8 cellular contexts compared by ENCODE assay signal in genomic region chr1:70504176-70504820, GRCh38.
A peak's percentile ranks its signal among the peaks of the same experiment; 100 is the strongest.
DNase-seq lines count a peak whose midpoint lies in the region; ATAC-seq, FAIRE-seq and TF ChIP-seq lines count a peak whose summit lies in the region.

No MANE protein-coding gene starts in this region.

- TF ChIP-seq CTCF in gastrocnemius medialis (IDR thresholded peaks at IDR 0.05 in 4 of 5, conservative IDR thresholded peaks at IDR 0.05 in 1 of 5) (no peak), sigmoid colon (IDR thresholded peaks at IDR 0.05) (no peak)

- CTCF ChIA-PET in activated CD4-positive, alpha-beta T cell treated with anti-CD3 and anti-CD28 coated beads for 36 hours (lab: Charles Lee) = interaction anchor here (0.5 kb wide), 1 partner anchor 343 kb away, joined by 3 read pairs; no protein-coding TSS in a partner anchor

- 61 to 78% (median 73%) methylated on average over 6 to 7 of the region's 7 CpGs for WGBS in small intestine, 3 donors
- 61 to 80% methylated on average over 7 of the region's 7 CpGs for WGBS in sigmoid colon, 2 donors

- H3K9me3 Mint-ChIP-seq in activated CD4-positive, alpha-beta T cell treated with anti-CD3 and anti-CD28 coated beads for 36 hours (ENCODE audit: low read depth) = no peaks in the 10 kb centered on the region
- H3K9me3 Mint-ChIP-seq in stimulated activated memory B cell treated with anti-CD40 and anti-IgM and Interleukin-4, amounts not matched to agents 10 μg/mL and 1 μg/mL and 100 μg/mL, for 72 hours = no peaks in the 10 kb centered on the region

- no peaks in the 10 kb centered on the region for H3K27me3 ChIP-seq in small intestine (ENCODE audit: control insufficient read depth in 2 of 2, insufficient read depth in 2 of 2, low read length in 2 of 2)
- no peaks in the 10 kb centered on the region for H3K27me3 ChIP-seq in gastrocnemius medialis
- no peaks in the 10 kb centered on the region for H3K27me3 ChIP-seq in sigmoid colon

- no peak overlapping the region for H3K4me3 Mint-ChIP-seq in activated CD4-positive, alpha-beta T cell treated with anti-CD3 and anti-CD28 coated beads for 36 hours
- H3K4me3 Mint-ChIP-seq in stimulated activated memory B cell treated with anti-CD40 and anti-IgM and Interleukin-4, amounts not matched to agents 10 μg/mL and 1 μg/mL and 100 μg/mL, for 72 hours = no peak overlapping the region

- intact Hi-C loops in activated CD4-positive, alpha-beta T cell treated with anti-CD3 and anti-CD28 coated beads for 36 hours (cut with DNase I, micrococcal nuclease) = no loop called here
- intact Hi-C loops in gastrocnemius medialis (cut with DNase I; ENCODE audit: low total_unique reads) = no loop called here
- intact Hi-C loops in sigmoid colon (cut with DNase I) = no loop called here

- H3K4me3 ChIP-seq in small intestine (ENCODE audit: low read depth in 1 of 2, low read length in 2 of 2) = no peak overlapping the region
- no peak overlapping the region for H3K4me3 ChIP-seq in gastrocnemius medialis
- H3K4me3 ChIP-seq in sigmoid colon = no peak overlapping the region

- FAIRE-seq in small intestine (lab: Jason Lieb, UNC) = no peak

- peaks cover 9% of the 10 kb centered on the region for H3K27me3 Mint-ChIP-seq in activated CD4-positive, alpha-beta T cell treated with anti-CD3 and anti-CD28 coated beads for 36 hours
- peaks cover 9% of the 10 kb centered on the region for H3K27me3 Mint-ChIP-seq in stimulated activated memory B cell treated with anti-CD40 and anti-IgM and Interleukin-4, amounts not matched to agents 10 μg/mL and 1 μg/mL and 100 μg/mL, for 72 hours

- no peaks in the 10 kb centered on the region for H3K9me3 ChIP-seq in small intestine (ENCODE audit: control insufficient read depth, low read depth)
- no peaks in the 10 kb centered on the region for H3K9me3 ChIP-seq in gastrocnemius medialis
- no peaks in the 10 kb centered on the region for H3K9me3 ChIP-seq in sigmoid colon

- in situ Hi-C loops in gastrocnemius medialis (cut with MboI; ENCODE audit: low sequenced_read_pairs in 4 of 4) = loop anchor here in 1 of 4 donors (10.0 to 25.0 kb wide), 2 partner anchors 369 to 558 kb away; no protein-coding TSS in a partner anchor

- DNase-seq in activated CD4-positive, alpha-beta T cell treated with anti-CD3 and anti-CD28 coated beads for 36 hours = peak; percentile 47
- no peak for DNase-seq in activated CD4-positive, alpha-beta T cell treated with anti-CD3 and anti-CD28 coated beads for 1 hour
- DNase-seq in NCI-H82 (lab: John Stamatoyannopoulos, UW) = peak; percentile 92
- peak; percentile 49 for DNase-seq in small intestine
- DNase-seq in gastrocnemius medialis = no peak
- no peak for DNase-seq in sigmoid colon

- H3K27ac ChIP-seq in small intestine (ENCODE audit: low read depth in 1 of 2, low read length in 1 of 2) = no peak overlapping the region
- H3K27ac ChIP-seq in gastrocnemius medialis = no peak overlapping the region
- peak overlapping the region in 2 of 4 donors; percentile 19 to 51 for H3K27ac ChIP-seq in sigmoid colon

- peak; percentile 83 for ATAC-seq in activated CD4-positive, alpha-beta T cell treated with anti-CD3 and anti-CD28 coated beads for 36 hours
- ATAC-seq in HG02610 (IDR thresholded peaks at IDR 0.05; ENCODE audit: unreplicated experiment) = peak; percentile 99
- ATAC-seq in gastrocnemius medialis = no peak
- no peak for ATAC-seq in stimulated activated memory B cell treated with anti-CD40 and anti-IgM and Interleukin-4, amounts not matched to agents 10 μg/mL and 1 μg/mL and 100 μg/mL, for 72 hours

- H3K36me3 ChIP-seq in small intestine (ENCODE audit: control insufficient read depth in 2 of 2, insufficient read depth in 2 of 2, low read length in 2 of 2) (no peaks in the 10 kb centered on the region), gastrocnemius medialis (no peaks in the 10 kb centered on the region), sigmoid colon (no peaks in the 10 kb centered on the region)

- no peaks in the 10 kb centered on the region for H3K4me1 ChIP-seq in small intestine (ENCODE audit: control insufficient read depth in 2 of 2, insufficient read depth in 1 of 2, low read depth in 1 of 2, low read length in 1 of 2)
- no peaks in the 10 kb centered on the region for H3K4me1 ChIP-seq in gastrocnemius medialis
- peaks cover 0 to 11% (median 5%) of the 10 kb centered on the region in 4 donors for H3K4me1 ChIP-seq in sigmoid colon

- H3K36me3 Mint-ChIP-seq in activated CD4-positive, alpha-beta T cell treated with anti-CD3 and anti-CD28 coated beads for 36 hours (ENCODE audit: low read depth) = no peaks in the 10 kb centered on the region
- no peaks in the 10 kb centered on the region for H3K36me3 Mint-ChIP-seq in stimulated activated memory B cell treated with anti-CD40 and anti-IgM and Interleukin-4, amounts not matched to agents 10 μg/mL and 1 μg/mL and 100 μg/mL, for 72 hours

- no peak overlapping the region for H3K27ac Mint-ChIP-seq in activated CD4-positive, alpha-beta T cell treated with anti-CD3 and anti-CD28 coated beads for 36 hours
- H3K27ac Mint-ChIP-seq in stimulated activated memory B cell treated with anti-CD40 and anti-IgM and Interleukin-4, amounts not matched to agents 10 μg/mL and 1 μg/mL and 100 μg/mL, for 72 hours = no peak overlapping the region

- TF ChIP-seq POLR2A in gastrocnemius medialis (IDR thresholded peaks at IDR 0.05) = no peak
- TF ChIP-seq POLR2A in sigmoid colon (IDR thresholded peaks at IDR 0.05) = no peak

- POLR2A ChIA-PET in activated CD4-positive, alpha-beta T cell treated with anti-CD3 and anti-CD28 coated beads for 36 hours (lab: Charles Lee) = no interaction called here

- TF ChIP-seq EP300 in sigmoid colon (IDR thresholded peaks at IDR 0.05) = no peak

- peaks cover 4% of the 10 kb centered on the region for H3K4me1 Mint-ChIP-seq in activated CD4-positive, alpha-beta T cell treated with anti-CD3 and anti-CD28 coated beads for 36 hours
- H3K4me1 Mint-ChIP-seq in stimulated activated memory B cell treated with anti-CD40 and anti-IgM and Interleukin-4, amounts not matched to agents 10 μg/mL and 1 μg/mL and 100 μg/mL, for 72 hours = no peaks in the 10 kb centered on the region

Comparison
In these comparisons a context has a peak if more than half of its experiments do, and no peak if none do; other contexts are left out.
1. DNase-seq: peak in activated CD4-positive, alpha-beta T cell treated with anti-CD3 and anti-CD28 coated beads for 36 hours (single experiment), NCI-H82 (single experiment) and small intestine (single experiment); none in activated CD4-positive, alpha-beta T cell treated with anti-CD3 and anti-CD28 coated beads for 1 hour (single experiment), gastrocnemius medialis (0 of 2) and sigmoid colon (single experiment).
2. ATAC-seq: peak in activated CD4-positive, alpha-beta T cell treated with anti-CD3 and anti-CD28 coated beads for 36 hours (single experiment) and HG02610 (single experiment); none in gastrocnemius medialis (0 of 2) and stimulated activated memory B cell treated with anti-CD40 and anti-IgM and Interleukin-4, amounts not matched to agents 10 μg/mL and 1 μg/mL and 100 μg/mL, for 72 hours (single experiment).